In genomic region chr11:18578975-18579598, GRCh38 we compare ENCODE assay signal across 12 cellular contexts. TPM values are rescaled to one million over a fixed set of nuclear protein-coding genes. Genes with fewer than 3 reads are reported as not detected.
DNase-seq lines count a peak whose midpoint lies in the region; ATAC-seq, FAIRE-seq and TF ChIP-seq lines count a peak whose summit lies in the region.
"Had no signal": no experiment of that assay in that cellular context is flagged by ENCODE, and none has a peak within 500 bp of the region (broad histone marks: within the 10 kb centered on the region; RNA-seq: fewer than 3 reads in every experiment).

No MANE protein-coding gene starts in this region.

- TF ChIP-seq POLR2A in A549 (IDR thresholded peaks at IDR 0.05; ENCODE audit: low read length) = no peak

- H3K27me3 Mint-ChIP-seq in chondrocyte (ENCODE audit: low read depth) = no peaks in the 10 kb centered on the region

- TF ChIP-seq CTCF in A549 (IDR thresholded peaks at IDR 0.05) = no peak
- TF ChIP-seq CTCF in chondrocyte (IDR thresholded peaks at IDR 0.05) = no peak

- H3K27ac Mint-ChIP-seq in chondrocyte (ENCODE audit: unreplicated experiment) = no peak overlapping the region

- H3K36me3 ChIP-seq in duodenal mucosa (ENCODE audit: control insufficient read depth in 1 of 2, insufficient read depth in 2 of 2, low read length in 2 of 2) (peaks cover 8 to 10% of the 10 kb centered on the region in 2 donors), SJCRH30 (peaks cover 3% of the 10 kb centered on the region)

- TF ChIP-seq RAD21 in A549 (conservative IDR thresholded peaks at IDR 0.05 in 1 of 2, IDR thresholded peaks at IDR 0.05 in 1 of 2) = no peak

- DNase-seq in A549 (ENCODE audit: low read depth in 1 of 2, low spot score in 1 of 2) = peak; percentile 43 to 84
- DNase-seq in SJCRH30 = no peak
- no peak for DNase-seq in chondrocyte (ENCODE audit: low spot score)
- DNase-seq in GDM1 (lab: John Stamatoyannopoulos, UW) = no peak
- no peak for DNase-seq in MV-4-11 (lab: John Stamatoyannopoulos, UW)
- DNase-seq: effector CD8-positive, alpha-beta T cell; GM23248; NCI-H1694 had no signal

- FAIRE-seq in A549 (lab: Jason Lieb, UNC) = peak; percentile 18
- FAIRE-seq: D721Med had no signal

- peaks cover 7% of the 10 kb centered on the region for H3K36me3 Mint-ChIP-seq in chondrocyte (ENCODE audit: low read depth)

- H3K27me3 ChIP-seq in duodenal mucosa (ENCODE audit: control insufficient read depth in 1 of 2, insufficient read depth in 2 of 2, low read length in 2 of 2) (no peaks in the 10 kb centered on the region), SJCRH30 (no peaks in the 10 kb centered on the region)

- H3K4me3 ChIP-seq in A549 = peak overlapping the region; percentile 16
- H3K4me3 ChIP-seq in duodenal mucosa (ENCODE audit: low read depth in 1 of 2, low read length in 2 of 2) = peak overlapping the region; percentile 53 to 67
- H3K4me3 ChIP-seq in SJCRH30 = no peak overlapping the region
- H3K4me3 ChIP-seq: GM23248 had no signal

- WGBS in A549 (ENCODE audit: missing lambda C conversion rate) = 28% methylated on average over 14 of the region's 14 CpGs

- H3K4me1 ChIP-seq in A549 (peaks cover 21% of the 10 kb centered on the region), duodenal mucosa (ENCODE audit: control insufficient read depth in 1 of 2, insufficient read depth in 2 of 2, low read length in 2 of 2) (no peaks in the 10 kb centered on the region), SJCRH30 (no peaks in the 10 kb centered on the region)

- ATAC-seq in A549 (peak; percentile 77 to 89), GM18870 (IDR thresholded peaks at IDR 0.05; ENCODE audit: unreplicated experiment) (peak; percentile 70), HG03521 (IDR thresholded peaks at IDR 0.05; ENCODE audit: unreplicated experiment) (peak; percentile 45)

- H3K27ac ChIP-seq in A549 = peak overlapping the region; percentile 68 to 84
- no peak overlapping the region for H3K27ac ChIP-seq in duodenal mucosa (ENCODE audit: low read depth, low read length)
- no peak overlapping the region for H3K27ac ChIP-seq in SJCRH30
- H3K27ac ChIP-seq: GM23248 had no signal

- no peak overlapping the region for H3K4me3 Mint-ChIP-seq in chondrocyte (ENCODE audit: unreplicated experiment)

- CTCF ChIA-PET in A549 (lab: Yijun Ruan, JAX) = interaction anchor here (0.7 to 2.0 kb wide), 5 partner anchors 9 to 39 kb away, joined by 3 to 7 read pairs (median 3); partner anchors contain the start of gene UEVLD

- no peaks in the 10 kb centered on the region for H3K9me3 Mint-ChIP-seq in chondrocyte (ENCODE audit: low read depth)

- POLR2A ChIA-PET in A549 (lab: Yijun Ruan, JAX) = interaction anchor here (0.6 to 2.0 kb wide), 4 partner anchors 9 to 52 kb away, joined by 3 to 10 read pairs (median 4); partner anchors contain the start of genes TSG101 and UEVLD

- H3K4me1 Mint-ChIP-seq in chondrocyte (ENCODE audit: low read depth) = no peaks in the 10 kb centered on the region

- H3K4me2 ChIP-seq in A549 = peak overlapping the region; percentile 65

- peak overlapping the region in 1 of 2 donors; percentile 63 for H3K9ac ChIP-seq in duodenal mucosa (ENCODE audit: low read depth in 1 of 2, low read length in 2 of 2)
- H3K9ac ChIP-seq: GM23248 had no signal

- TF ChIP-seq EP300 in A549 (IDR thresholded peaks at IDR 0.05) = no peak

- H3K9me3 ChIP-seq in A549 = 0 out of 3 replicates have a peak, but pooled peaks cover 2% of the 10 kb centered on the region
- no peaks in the 10 kb centered on the region for H3K9me3 ChIP-seq in duodenal mucosa (ENCODE audit: control insufficient read depth in 1 of 2, low read length in 2 of 2)
- H3K9me3 ChIP-seq in SJCRH30 (replicated peaks) = no peaks in the 10 kb centered on the region

TF ChIP-seq in A549, 52 proteins besides CTCF, POLR2A, EP300 and RAD21 (continues in another document):
- no peak for TF ChIP-seq TP53 (CRISPR knock-in tag; IDR thresholded peaks at IDR 0.05)
- TF ChIP-seq HOXB13 (CRISPR knock-in tag; IDR thresholded peaks at IDR 0.05; ENCODE audit: low read depth) = 0 out of 2 replicates have a peak, but pooled peaks have one; percentile 48
- TF ChIP-seq RFX5 (IDR thresholded peaks at IDR 0.05) = no peak
- TF ChIP-seq ATOH8 (CRISPR knock-in tag; IDR thresholded peaks at IDR 0.05; ENCODE audit: low read depth) = no peak
- TF ChIP-seq ESRRA (IDR thresholded peaks at IDR 0.05; ENCODE audit: borderline replicate concordance, low read length) = no peak
- TF ChIP-seq, protein P1, sequence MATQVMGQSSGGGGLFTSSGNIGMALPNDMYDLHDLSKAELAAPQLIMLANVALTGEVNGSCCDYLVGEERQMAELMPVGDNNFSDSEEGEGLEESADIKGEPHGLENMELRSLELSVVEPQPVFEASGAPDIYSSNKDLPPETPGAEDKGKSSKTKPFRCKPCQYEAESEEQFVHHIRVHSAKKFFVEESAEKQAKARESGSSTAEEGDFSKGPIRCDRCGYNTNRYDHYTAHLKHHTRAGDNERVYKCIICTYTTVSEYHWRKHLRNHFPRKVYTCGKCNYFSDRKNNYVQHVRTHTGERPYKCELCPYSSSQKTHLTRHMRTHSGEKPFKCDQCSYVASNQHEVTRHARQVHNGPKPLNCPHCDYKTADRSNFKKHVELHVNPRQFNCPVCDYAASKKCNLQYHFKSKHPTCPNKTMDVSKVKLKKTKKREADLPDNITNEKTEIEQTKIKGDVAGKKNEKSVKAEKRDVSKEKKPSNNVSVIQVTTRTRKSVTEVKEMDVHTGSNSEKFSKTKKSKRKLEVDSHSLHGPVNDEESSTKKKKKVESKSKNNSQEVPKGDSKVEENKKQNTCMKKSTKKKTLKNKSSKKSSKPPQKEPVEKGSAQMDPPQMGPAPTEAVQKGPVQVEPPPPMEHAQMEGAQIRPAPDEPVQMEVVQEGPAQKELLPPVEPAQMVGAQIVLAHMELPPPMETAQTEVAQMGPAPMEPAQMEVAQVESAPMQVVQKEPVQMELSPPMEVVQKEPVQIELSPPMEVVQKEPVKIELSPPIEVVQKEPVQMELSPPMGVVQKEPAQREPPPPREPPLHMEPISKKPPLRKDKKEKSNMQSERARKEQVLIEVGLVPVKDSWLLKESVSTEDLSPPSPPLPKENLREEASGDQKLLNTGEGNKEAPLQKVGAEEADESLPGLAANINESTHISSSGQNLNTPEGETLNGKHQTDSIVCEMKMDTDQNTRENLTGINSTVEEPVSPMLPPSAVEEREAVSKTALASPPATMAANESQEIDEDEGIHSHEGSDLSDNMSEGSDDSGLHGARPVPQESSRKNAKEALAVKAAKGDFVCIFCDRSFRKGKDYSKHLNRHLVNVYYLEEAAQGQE (IDR thresholded peaks at IDR 0.05) = no peak
- TF ChIP-seq, protein P2, sequence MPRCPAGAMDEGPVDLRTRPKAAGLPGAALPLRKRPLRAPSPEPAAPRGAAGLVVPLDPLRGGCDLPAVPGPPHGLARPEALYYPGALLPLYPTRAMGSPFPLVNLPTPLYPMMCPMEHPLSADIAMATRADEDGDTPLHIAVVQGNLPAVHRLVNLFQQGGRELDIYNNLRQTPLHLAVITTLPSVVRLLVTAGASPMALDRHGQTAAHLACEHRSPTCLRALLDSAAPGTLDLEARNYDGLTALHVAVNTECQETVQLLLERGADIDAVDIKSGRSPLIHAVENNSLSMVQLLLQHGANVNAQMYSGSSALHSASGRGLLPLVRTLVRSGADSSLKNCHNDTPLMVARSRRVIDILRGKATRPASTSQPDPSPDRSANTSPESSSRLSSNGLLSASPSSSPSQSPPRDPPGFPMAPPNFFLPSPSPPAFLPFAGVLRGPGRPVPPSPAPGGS (IDR thresholded peaks at IDR 0.05) = no peak
- TF ChIP-seq JUNB (IDR thresholded peaks at IDR 0.05) = no peak
- TF ChIP-seq ZNF302 (CRISPR knock-in tag; IDR thresholded peaks at IDR 0.05) = 0 out of 2 replicates have a peak, but pooled peaks have one; percentile 28

RNA-seq across cellular contexts. Expression of gene UEVLD, which starts 9.4 kb away (rescaled TPM):
- polyA plus RNA-seq in A549 (2011; rRNA removed) (36.7 and 41.2 TPM in 2 replicates), A549 (2017; fragmentation: RNase III; extraction: RNeasy Plus Mini Kit Qiagen cat#74134 plus additional on column Dnase treatment) (30.6 to 36.5 TPM (median 34.7 TPM) in 3 replicates)
- 9.2 and 9.4 TPM in 2 replicates for polyA plus RNA-seq in A549 (2012; cell fraction: cytosol; rRNA removed)
- polyA plus RNA-seq in A549 (2012; cell fraction: nucleus; rRNA removed) = 4.5 and 7.6 TPM in 2 replicates
- 16.7 and 18.5 TPM in 2 replicates for polyA minus RNA-seq in A549 (2011; rRNA and poly(A)+ RNA removed)
- total RNA-seq in SJCRH30 (2014; rRNA removed; shearing (Covaris generic)) = 14.9 and 17.8 TPM in 2 replicates
- 21.2 to 26.7 TPM (median 21.4 TPM) in 3 replicates for total RNA-seq in chondrocyte

RNA-seq across cellular contexts. Expression of gene MISFA, which starts 20.5 kb away (rescaled TPM):
- polyA plus RNA-seq in A549 (2011; rRNA removed) (1.6 and 1.7 TPM in 2 replicates), A549 (2017; fragmentation: RNase III; extraction: RNeasy Plus Mini Kit Qiagen cat#74134 plus additional on column Dnase treatment) (5.0 to 8.4 TPM (median 6.3 TPM) in 3 replicates)
- polyA plus RNA-seq in A549 (2012; cell fraction: cytosol; rRNA removed) = 0.83 and 1.1 TPM in 2 replicates
- 0.12 and 1.0 TPM in 2 replicates for polyA plus RNA-seq in A549 (2012; cell fraction: nucleus; rRNA removed)
- 0.54 and 0.70 TPM in 2 replicates for polyA minus RNA-seq in A549 (2011; rRNA and poly(A)+ RNA removed)
- 2.1 and 2.5 TPM in 2 replicates for total RNA-seq in SJCRH30 (2014; rRNA removed; shearing (Covaris generic))
- total RNA-seq in chondrocyte = 2.2 to 4.6 TPM (median 4.1 TPM) in 3 replicates
- total RNA-seq: GM23248 had no signal

RNA-seq across cellular contexts. Expression of gene TSG101, which starts 52.3 kb away (rescaled TPM):
- 161 and 233 TPM in 2 replicates for polyA plus RNA-seq in A549 (2011; rRNA removed)
- polyA plus RNA-seq in A549 (2012; cell fraction: cytosol; rRNA removed) = 117 and 153 TPM in 2 replicates
- 71.5 and 111 TPM in 2 replicates for polyA plus RNA-seq in A549 (2012; cell fraction: nucleus; rRNA removed)
- 111 to 116 TPM (median 112 TPM) in 3 replicates for polyA plus RNA-seq in A549 (2017; fragmentation: RNase III; extraction: RNeasy Plus Mini Kit Qiagen cat#74134 plus additional on column Dnase treatment)
- polyA minus RNA-seq in A549 (2011; rRNA and poly(A)+ RNA removed) = 145 and 183 TPM in 2 replicates
- total RNA-seq in SJCRH30 (2014; rRNA removed; shearing (Covaris generic)) = 85.3 and 86.4 TPM in 2 replicates
- 54.7 to 59.8 TPM (median 55.4 TPM) in 3 replicates for total RNA-seq in chondrocyte

RNA-seq across cellular contexts. Expression of gene SPTY2D1, which starts 55.1 kb away (rescaled TPM):
- polyA plus RNA-seq in A549 (2011; rRNA removed) = 16.2 and 24.6 TPM in 2 replicates
- 5.0 and 6.8 TPM in 2 replicates for polyA plus RNA-seq in A549 (2012; cell fraction: cytosol; rRNA removed)
- 4.7 and 7.3 TPM in 2 replicates for polyA plus RNA-seq in A549 (2012; cell fraction: nucleus; rRNA removed)
- 14.1 to 14.9 TPM (median 14.1 TPM) in 3 replicates for polyA plus RNA-seq in A549 (2017; fragmentation: RNase III; extraction: RNeasy Plus Mini Kit Qiagen cat#74134 plus additional on column Dnase treatment)
- polyA minus RNA-seq in A549 (2011; rRNA and poly(A)+ RNA removed) = 17.6 and 17.7 TPM in 2 replicates
- total RNA-seq in SJCRH30 (2014; rRNA removed; shearing (Covaris generic)) = 21.9 and 23.8 TPM in 2 replicates
- 19.6 to 23.3 TPM (median 20.4 TPM) in 3 replicates for total RNA-seq in chondrocyte

Comparison
In these comparisons a context has a peak if more than half of its experiments do, and no peak if none do; other contexts are left out.
1. DNase-seq: peak in A549 (2 of 2); none in SJCRH30 (0 of 2), chondrocyte (single experiment), GDM1 (single experiment) and MV-4-11 (single experiment).
2. H3K27ac ChIP-seq: peak in A549 (2 of 2); none in duodenal mucosa (single experiment) and SJCRH30 (single experiment).
3. Peak in every context shown above with its lines, with median percentiles within 50 percentile points of each other: ATAC-seq.